35 cellular contexts compared by ENCODE assay signal in genomic region chr3:149486726-149487125, GRCh38. TPM values are rescaled to one million over a fixed set of nuclear protein-coding genes. Genes with fewer than 3 reads are reported as not detected.
"Had no signal": no experiment of that assay in that cellular context is flagged by ENCODE, and none has a peak within 500 bp of the region (broad histone marks: within the 10 kb centered on the region; RNA-seq: fewer than 3 reads in every experiment).

No MANE protein-coding gene starts in this region.

- H3K27me3 ChIP-seq: left lung, neural progenitor cell, right atrium auricular region, right lobe of liver, tibial nerve, upper lobe of right lung had no signal

- H3K36me3 ChIP-seq: left lung, lower lobe of right lung, neural progenitor cell, neutrophil, right atrium auricular region, tibial nerve, upper lobe of right lung had no signal

- DNase-seq: hypothalamus; immature natural killer cell; kidney; left colon; left lung; lower lobe of right lung; mesendoderm; naive B cell; natural killer cell; nephron progenitor cell; occipital lobe; right lobe of liver; stimulated activated CD4-positive, alpha-beta T cell treated with anti-CD3 and anti-CD28 coated beads, Interleukin-1b, Interleukin-23, amount 100 ng/mL, for 48 hours; stimulated activated CD4-positive, alpha-beta T cell treated with anti-CD3 and anti-CD28 coated beads, Interleukin-2, amount 100 ng/mL, for 48 hours; stimulated activated CD4-positive, alpha-beta T cell treated with anti-CD3 and anti-CD28 coated beads, Interleukin-4, amount 100 ng/mL, for 4 hours; stimulated activated CD8-positive, alpha-beta memory T cell treated with anti-CD3 and anti-CD28 coated beads, Interleukin-4, amount 100 ng/mL, for 48 hours; stimulated activated naive CD4-positive, alpha-beta T cell treated with Interleukin-2 at 50 U/mL for 16 hours; stimulated activated naive CD8-positive, alpha-beta T cell treated with anti-CD3 and anti-CD28 coated beads, Interleukin-15, amount 100 ng/mL, for 72 hours; substantia nigra; upper lobe of right lung had no signal

- H3K27ac ChIP-seq: left lung, lower lobe of right lung, neural progenitor cell, neutrophil, parathyroid adenoma, right atrium auricular region, right lobe of liver, tibial nerve, upper lobe of right lung had no signal

- H3K9ac ChIP-seq: neural progenitor cell, parathyroid adenoma had no signal

- H3K4me1 ChIP-seq: left lung, lower lobe of right lung, neural progenitor cell, parathyroid adenoma, right atrium auricular region, right lobe of liver, tibial nerve, upper lobe of right lung had no signal

- H3K9me3 ChIP-seq: left lung, lower lobe of right lung, neutrophil, right atrium auricular region, right lobe of liver, upper lobe of right lung had no signal

- H3K4me3 ChIP-seq: left lung, lower lobe of right lung, neural progenitor cell, right atrium auricular region, right lobe of liver, smooth muscle cell, tibial nerve, upper lobe of right lung had no signal

- H3K4me3 Mint-ChIP-seq: immature natural killer cell; mesothelial cell of epicardium; naive B cell; natural killer cell; nephron progenitor cell; neural progenitor cell; stimulated activated memory B cell treated with anti-CD40 and anti-IgM and Interleukin-4, amounts not matched to agents 10 μg/mL and 1 μg/mL and 100 μg/mL, for 72 hours; stimulated activated naive CD8-positive, alpha-beta T cell treated with anti-CD3 and anti-CD28 coated beads, Interleukin-15, amount 100 ng/mL, for 72 hours had no signal

- H3K9me3 Mint-ChIP-seq: immature natural killer cell; natural killer cell; nephron progenitor cell; neural progenitor cell; stimulated activated memory B cell treated with anti-CD40 and anti-IgM and Interleukin-4, amounts not matched to agents 10 μg/mL and 1 μg/mL and 100 μg/mL, for 72 hours; stimulated activated naive CD8-positive, alpha-beta T cell treated with anti-CD3 and anti-CD28 coated beads, Interleukin-15, amount 100 ng/mL, for 72 hours had no signal

- FAIRE-seq: islet of Langerhans, kidney, urothelium cell line had no signal

- H3K79me2 ChIP-seq: parathyroid adenoma had no signal

- H3K36me3 Mint-ChIP-seq: immature natural killer cell; naive B cell; natural killer cell; neural progenitor cell; stimulated activated memory B cell treated with anti-CD40 and anti-IgM and Interleukin-4, amounts not matched to agents 10 μg/mL and 1 μg/mL and 100 μg/mL, for 72 hours had no signal

- H2AFZ ChIP-seq: neural progenitor cell, parathyroid adenoma had no signal

- H3K4me1 Mint-ChIP-seq: immature natural killer cell; naive B cell; natural killer cell; nephron progenitor cell; neural progenitor cell; stimulated activated memory B cell treated with anti-CD40 and anti-IgM and Interleukin-4, amounts not matched to agents 10 μg/mL and 1 μg/mL and 100 μg/mL, for 72 hours; stimulated activated naive CD8-positive, alpha-beta T cell treated with anti-CD3 and anti-CD28 coated beads, Interleukin-15, amount 100 ng/mL, for 72 hours had no signal

- H3K4me2 ChIP-seq: neural progenitor cell, smooth muscle cell had no signal

- ATAC-seq: left colon; left lung; natural killer cell; stimulated activated memory B cell treated with anti-CD40 and anti-IgM and Interleukin-4, amounts not matched to agents 10 μg/mL and 1 μg/mL and 100 μg/mL, for 72 hours; stimulated activated naive CD8-positive, alpha-beta T cell treated with anti-CD3 and anti-CD28 coated beads, Interleukin-15, amount 100 ng/mL, for 72 hours had no signal

RNA-seq across cellular contexts. Expression of gene TM4SF4, which starts 12.2 kb away (rescaled TPM):
- total RNA-seq: lower lobe of right lung, mononuclear cell, natural killer cell, occipital lobe, osteocyte, pulmonary artery endothelial cell, right atrium auricular region, skeletal muscle tissue, smooth muscle cell, temporal lobe, tibial nerve had no signal
- polyA plus RNA-seq: immature natural killer cell had no signal
